ENCODE assay signal across 8 cellular contexts in genomic region chr20:19757487-19757972, GRCh38. TPM values are rescaled to one million over a fixed set of nuclear protein-coding genes. Genes with fewer than 3 reads are reported as not detected.
DNase-seq lines count a peak whose midpoint lies in the region; TF ChIP-seq lines count a peak whose summit lies in the region.

No MANE protein-coding gene starts in this region.

- H3K27me3 ChIP-seq in iPS DF 6.9 (ENCODE audit: control insufficient read depth, insufficient read depth, low read length), result peaks cover 3% of the 10 kb centered on the region; the same call in 1 of the 2 replicates
- H3K27me3 ChIP-seq in CD8-positive, alpha-beta memory T cell (ENCODE audit: insufficient read depth, low read length, poor library complexity, severe bottlenecking), result no peaks in the 10 kb centered on the region

- WGBS in iPS DF 6.9 (ENCODE audit: insufficient coverage, insufficient read length), result no CpG with 5 or more reads among the region's 33 CpGs

- no peaks in the 10 kb centered on the region for H3K4me1 ChIP-seq in iPS DF 6.9 (ENCODE audit: control insufficient read depth, insufficient read depth, low read length)
- H3K4me1 ChIP-seq in CD8-positive, alpha-beta memory T cell (ENCODE audit: insufficient read depth, low read length), result no peaks in the 10 kb centered on the region

- H3K36me3 Mint-ChIP-seq in CD8-positive, alpha-beta memory T cell, result no peaks in the 10 kb centered on the region

- H3K9me3 ChIP-seq in iPS DF 6.9 (ENCODE audit: control insufficient read depth, insufficient read depth, low read length), result no peaks in the 10 kb centered on the region
- H3K9me3 ChIP-seq in CD8-positive, alpha-beta memory T cell (ENCODE audit: low read length), result no peaks in the 10 kb centered on the region

- peak overlapping the region; percentile 78; the same call in 1 of the 2 replicates for H3K4me3 ChIP-seq in iPS DF 6.9 (ENCODE audit: low read length)
- H3K4me3 ChIP-seq in CD8-positive, alpha-beta memory T cell (ENCODE audit: low read length), result no peak overlapping the region

- DNase-seq in astrocyte of the hippocampus (ENCODE audit: low read depth, low spot score), result peak; percentile 83
- DNase-seq in iPS DF 6.9 (ENCODE audit: low read depth, low spot score), result no peak
- peak; percentile 96 for DNase-seq in retina
- no peak for DNase-seq in CD8-positive, alpha-beta memory T cell
- no peak for DNase-seq in stimulated activated CD4-positive, alpha-beta T cell treated with anti-CD3 and anti-CD28 coated beads, Interleukin-4, amount 100 ng/mL, for 4 hours
- DNase-seq in GF-D8 (lab: John Stamatoyannopoulos, UW), result no peak

- no peak for TF ChIP-seq RAD21 in Ishikawa (IDR thresholded peaks at IDR 0.05; ENCODE audit: low read depth)

- peaks cover 22 to 38% of the 10 kb centered on the region in 2 donors for H3K27me3 Mint-ChIP-seq in CD8-positive, alpha-beta memory T cell

- peak overlapping the region in 2 of 7 donors; percentile 15 for H3K4me3 Mint-ChIP-seq in CD8-positive, alpha-beta memory T cell

- peak overlapping the region; percentile 66 for H3K27ac ChIP-seq in C4-2B
- H3K27ac ChIP-seq in iPS DF 6.9 (ENCODE audit: low read length), result no peak overlapping the region
- H3K27ac ChIP-seq in CD8-positive, alpha-beta memory T cell (ENCODE audit: low read depth, low read length), result no peak overlapping the region

- POLR2A ChIA-PET in CD8-positive, alpha-beta memory T cell (lab: Charles Lee), result no interaction called here

- H3K9me3 Mint-ChIP-seq in CD8-positive, alpha-beta memory T cell, result peaks cover 0 to 7% (median 0%) of the 10 kb centered on the region in 5 donors

- no peaks in the 10 kb centered on the region for H3K36me3 ChIP-seq in iPS DF 6.9 (ENCODE audit: control insufficient read depth, insufficient read depth, low read length)
- no peaks in the 10 kb centered on the region for H3K36me3 ChIP-seq in CD8-positive, alpha-beta memory T cell (ENCODE audit: insufficient read depth, low read length)

- no peak for TF ChIP-seq CTCF in C4-2B (conservative IDR thresholded peaks at IDR 0.05)

- no peaks in the 10 kb centered on the region for H3K4me1 Mint-ChIP-seq in CD8-positive, alpha-beta memory T cell

- H3K27ac Mint-ChIP-seq in CD8-positive, alpha-beta memory T cell, result no peak overlapping the region

- no peak for TF ChIP-seq EP300 in Ishikawa (IDR thresholded peaks at IDR 0.05; ENCODE audit: borderline replicate concordance)

- CTCF ChIA-PET in CD8-positive, alpha-beta memory T cell (lab: Charles Lee), result no interaction called here

TF ChIP-seq in Ishikawa, 13 proteins besides CTCF, POLR2A, EP300 and RAD21:
- TF ChIP-seq, protein P1, sequence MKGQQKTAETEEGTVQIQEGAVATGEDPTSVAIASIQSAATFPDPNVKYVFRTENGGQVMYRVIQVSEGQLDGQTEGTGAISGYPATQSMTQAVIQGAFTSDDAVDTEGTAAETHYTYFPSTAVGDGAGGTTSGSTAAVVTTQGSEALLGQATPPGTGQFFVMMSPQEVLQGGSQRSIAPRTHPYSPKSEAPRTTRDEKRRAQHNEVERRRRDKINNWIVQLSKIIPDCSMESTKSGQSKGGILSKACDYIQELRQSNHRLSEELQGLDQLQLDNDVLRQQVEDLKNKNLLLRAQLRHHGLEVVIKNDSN (IDR thresholded peaks at IDR 0.05), result no peak
- TF ChIP-seq TEAD4 (IDR thresholded peaks at IDR 0.05) (peak; percentile 31; the same call in 1 of the 2 replicates), YY1 (IDR thresholded peaks at IDR 0.05; ENCODE audit: low read depth) (no peak)

RNA-seq across cellular contexts. Expression of gene RIN2, which starts 0.5 kb away (rescaled TPM):
- under 1 TPM; 0.37 to 0.49 TPM for total RNA-seq in CD8-positive, alpha-beta memory T cell
- not detected for polyA plus RNA-seq in CD8-positive, alpha-beta memory T cell

Comparison
In these comparisons a context has a peak if more than half of its experiments do, and no peak if none do; other contexts are left out.
1. DNase-seq: peak in astrocyte of the hippocampus (single experiment) and retina (single experiment); none in iPS DF 6.9 (single experiment), CD8-positive, alpha-beta memory T cell (0 of 5), stimulated activated CD4-positive, alpha-beta T cell treated with anti-CD3 and anti-CD28 coated beads, Interleukin-4, amount 100 ng/mL, for 4 hours (0 of 2) and GF-D8 (single experiment).